In the genomic region with DNA sequence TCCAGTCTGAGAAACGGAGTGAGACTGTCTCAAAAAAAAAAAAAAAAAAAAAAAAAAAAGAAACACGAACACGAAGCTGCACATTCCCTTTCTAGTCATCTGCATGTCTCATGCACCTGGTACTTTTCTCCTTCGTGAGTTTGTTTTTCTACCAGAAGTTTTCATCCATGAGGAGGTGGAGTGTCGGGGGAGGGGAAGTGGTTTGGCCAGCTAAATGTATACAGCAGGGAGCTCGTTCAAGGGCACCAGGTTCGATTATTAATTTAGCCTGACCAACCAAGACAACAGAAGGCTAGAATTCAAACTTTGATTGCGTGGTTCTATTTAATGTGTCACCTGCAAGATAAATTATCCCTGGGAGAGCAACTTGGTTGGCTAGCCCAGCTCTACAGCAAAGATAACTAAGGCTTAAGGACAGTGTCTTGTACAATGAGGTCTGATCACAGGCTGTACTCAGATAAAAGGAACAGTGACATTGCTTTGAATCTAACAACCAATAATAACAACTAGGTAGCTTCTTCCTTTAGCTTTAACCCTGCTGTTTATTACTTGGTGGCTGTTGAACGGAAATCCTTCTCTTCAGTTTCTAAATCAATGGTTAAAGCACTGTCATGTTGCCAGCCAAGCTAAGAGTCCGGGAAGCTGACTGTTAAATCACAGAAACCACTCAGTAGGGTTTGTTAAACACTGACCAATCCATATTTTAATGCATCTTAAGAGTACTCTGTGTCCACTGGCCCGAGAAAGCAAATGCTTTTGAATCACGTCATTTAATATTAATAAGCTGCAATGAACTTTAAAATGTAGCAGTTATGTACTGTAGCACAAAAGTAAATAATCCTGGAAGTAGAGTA, we compare ENCODE assay signal across 29 cellular contexts.
DNase-seq lines count a peak whose midpoint lies in the region; ATAC-seq and TF ChIP-seq lines count a peak whose summit lies in the region.
"Had no signal": no experiment of that assay in that cellular context is flagged by ENCODE, and none has a peak within 500 bp of the region (broad histone marks: within the 10 kb centered on the region; RNA-seq: fewer than 3 reads in every experiment).

No MANE protein-coding gene starts in this region.

- no peak overlapping the region for H3K27ac ChIP-seq in osteoblast (ENCODE audit: low read depth, low read length)
- H3K27ac ChIP-seq in thyroid gland = peak overlapping the region; percentile 72 to 83 (median 80)
- H3K27ac ChIP-seq: RWPE1, SK-N-MC had no signal

- WGBS in thyroid gland, 2 donors = 32 to 44% methylated on average over 12 of the region's 12 CpGs

- no peaks in the 10 kb centered on the region for H3K9me3 ChIP-seq in osteoblast (ENCODE audit: low read depth, low read length)
- no peaks in the 10 kb centered on the region for H3K9me3 ChIP-seq in thyroid gland
- H3K9me3 ChIP-seq: right atrium auricular region had no signal

- intact Hi-C loops in thyroid gland (cut with DNase I) = no loop called here

- no peaks in the 10 kb centered on the region for H3K36me3 Mint-ChIP-seq in natural killer cell treated with Interleukin-12 subunit alpha and Interleukin-12 subunit beta and Interleukin-15 and Interleukin-18, amount 100 ng/mL, for 72 hours
- H3K36me3 Mint-ChIP-seq: CD4-positive, CD25-positive, alpha-beta regulatory T cell; stimulated activated effector memory CD8-positive, alpha-beta T cell treated with anti-CD3 and anti-CD28 coated beads, Interleukin-12 subunit alpha, Interleukin-12 subunit beta, amount 100 ng/mL, for 72 hours had no signal

- no peak overlapping the region for H3K27ac Mint-ChIP-seq in natural killer cell treated with Interleukin-12 subunit alpha and Interleukin-12 subunit beta and Interleukin-15 and Interleukin-18, amount 100 ng/mL, for 72 hours
- H3K27ac Mint-ChIP-seq: activated CD8-positive, alpha-beta T cell treated with anti-CD3 and anti-CD28 coated beads for 36 hours; activated T-helper 17 cell treated with anti-CD3 and anti-CD28 coated beads, Interleukin-2, amount 50 U/mL, for 72 hours; CD4-positive, CD25-positive, alpha-beta regulatory T cell; stimulated activated effector memory CD8-positive, alpha-beta T cell treated with anti-CD3 and anti-CD28 coated beads, Interleukin-12 subunit alpha, Interleukin-12 subunit beta, amount 100 ng/mL, for 72 hours had no signal

- ATAC-seq in natural killer cell treated with Interleukin-12 subunit alpha and Interleukin-12 subunit beta and Interleukin-15 and Interleukin-18, amount 100 ng/mL, for 72 hours = no peak
- ATAC-seq: activated CD8-positive, alpha-beta T cell treated with anti-CD3 and anti-CD28 coated beads for 36 hours; activated T-helper 17 cell treated with anti-CD3 and anti-CD28 coated beads, Interleukin-2, amount 50 U/mL, for 72 hours; HepG2; stimulated activated effector memory CD8-positive, alpha-beta T cell treated with anti-CD3 and anti-CD28 coated beads, Interleukin-12 subunit alpha, Interleukin-12 subunit beta, amount 100 ng/mL, for 72 hours had no signal

- H3K4me3 Mint-ChIP-seq in natural killer cell treated with Interleukin-12 subunit alpha and Interleukin-12 subunit beta and Interleukin-15 and Interleukin-18, amount 100 ng/mL, for 72 hours = no peak overlapping the region
- H3K4me3 Mint-ChIP-seq: activated CD8-positive, alpha-beta T cell treated with anti-CD3 and anti-CD28 coated beads for 36 hours; activated T-helper 17 cell treated with anti-CD3 and anti-CD28 coated beads, Interleukin-2, amount 50 U/mL, for 72 hours; CD4-positive, CD25-positive, alpha-beta regulatory T cell; stimulated activated effector memory CD8-positive, alpha-beta T cell treated with anti-CD3 and anti-CD28 coated beads, Interleukin-12 subunit alpha, Interleukin-12 subunit beta, amount 100 ng/mL, for 72 hours had no signal

- peak; percentile 49 for DNase-seq in NCI-H510A treated with DMSO at 0.1 percent for 48 hours (lab: John Stamatoyannopoulos, UW)
- no peak for DNase-seq in NCI-H510A (lab: John Stamatoyannopoulos, UW)
- peak; percentile 31 for DNase-seq in astrocyte of the hippocampus (ENCODE audit: low read depth, low spot score)
- DNase-seq in osteoblast (ENCODE audit: insufficient read length, low spot score, missing footprints) = no peak
- DNase-seq in thyroid gland = peak; percentile 77 to 82
- no peak for DNase-seq in natural killer cell treated with Interleukin-12 subunit alpha and Interleukin-12 subunit beta and Interleukin-15 and Interleukin-18, amount 100 ng/mL, for 72 hours (ENCODE audit: low spot score)
- DNase-seq in DMS153 treated with DMSO at 0.1 percent for 48 hours (lab: John Stamatoyannopoulos, UW; ENCODE audit: unreplicated experiment) = no peak
- no peak for DNase-seq in epidermal melanocyte (ENCODE audit: insufficient read length, low spot score)
- DNase-seq: activated CD4-positive, CD25-positive, alpha-beta regulatory T cell treated with anti-CD3 and anti-CD28 coated beads, Interleukin-2, amount 50 U/mL, for 72 hours; activated CD8-positive, alpha-beta T cell treated with anti-CD3 and anti-CD28 coated beads for 36 hours; activated naive CD4-positive, alpha-beta T cell treated with anti-CD3 and anti-CD28 coated beads, Interleukin-2, amount 50 U/mL, for 16 hours; amniotic stem cell; CD4-positive, CD25-positive, alpha-beta regulatory T cell; effector CD8-positive, alpha-beta T cell; erythroblast; Kasumi-1; mesenchymal stem cell; NCI-H2029; NCI-H2227 treated with DMSO at 0.1 percent for 48 hours; NCI-H748 treated with DMSO at 0.1 percent for 48 hours; nucleus accumbens; stimulated activated CD4-positive, alpha-beta T cell treated with anti-CD3 and anti-CD28 coated beads, Interleukin-12 subunit alpha, Interleukin-12 subunit beta, amount 100 ng/mL, for 4 hours; stimulated activated CD4-positive, alpha-beta T cell treated with anti-CD3 and anti-CD28 coated beads, Interleukin-4, amount 100 ng/mL, for 24 hours had no signal

- no peaks in the 10 kb centered on the region for H3K9me3 Mint-ChIP-seq in natural killer cell treated with Interleukin-12 subunit alpha and Interleukin-12 subunit beta and Interleukin-15 and Interleukin-18, amount 100 ng/mL, for 72 hours
- H3K9me3 Mint-ChIP-seq: activated CD8-positive, alpha-beta T cell treated with anti-CD3 and anti-CD28 coated beads for 36 hours; activated T-helper 17 cell treated with anti-CD3 and anti-CD28 coated beads, Interleukin-2, amount 50 U/mL, for 72 hours; stimulated activated effector memory CD8-positive, alpha-beta T cell treated with anti-CD3 and anti-CD28 coated beads, Interleukin-12 subunit alpha, Interleukin-12 subunit beta, amount 100 ng/mL, for 72 hours had no signal

- H3K27me3 ChIP-seq in osteoblast (ENCODE audit: insufficient read depth, low read length) (no peaks in the 10 kb centered on the region), thyroid gland (no peaks in the 10 kb centered on the region)
- H3K27me3 ChIP-seq: right atrium auricular region had no signal

- H3K4me3 ChIP-seq in osteoblast (ENCODE audit: insufficient read depth, low read length) (no peak overlapping the region), thyroid gland (replicated peaks in 1 of 3) (no peak overlapping the region)
- H3K4me3 ChIP-seq: right atrium auricular region, SK-N-MC had no signal

- H3K4me1 Mint-ChIP-seq in natural killer cell treated with Interleukin-12 subunit alpha and Interleukin-12 subunit beta and Interleukin-15 and Interleukin-18, amount 100 ng/mL, for 72 hours (ENCODE audit: low read depth in 2 of 2) = no peaks in the 10 kb centered on the region
- H3K4me1 Mint-ChIP-seq: activated T-helper 17 cell treated with anti-CD3 and anti-CD28 coated beads, Interleukin-2, amount 50 U/mL, for 72 hours; CD4-positive, CD25-positive, alpha-beta regulatory T cell; stimulated activated effector memory CD8-positive, alpha-beta T cell treated with anti-CD3 and anti-CD28 coated beads, Interleukin-12 subunit alpha, Interleukin-12 subunit beta, amount 100 ng/mL, for 72 hours had no signal

- H3K36me3 ChIP-seq in osteoblast (ENCODE audit: insufficient read depth, low read length) (no peaks in the 10 kb centered on the region), thyroid gland (no peaks in the 10 kb centered on the region)
- H3K36me3 ChIP-seq: right atrium auricular region had no signal

- no peak overlapping the region for H3K4me2 ChIP-seq in osteoblast (ENCODE audit: insufficient read depth, low read length)

- no peaks in the 10 kb centered on the region for H3K79me2 ChIP-seq in osteoblast (ENCODE audit: insufficient read depth, low read length)

- no peaks in the 10 kb centered on the region for H3K27me3 Mint-ChIP-seq in natural killer cell treated with Interleukin-12 subunit alpha and Interleukin-12 subunit beta and Interleukin-15 and Interleukin-18, amount 100 ng/mL, for 72 hours

- TF ChIP-seq CTCF in osteoblast (IDR thresholded peaks at IDR 0.05; ENCODE audit: extremely low read depth, low read depth, low read length) (no peak), thyroid gland (IDR thresholded peaks at IDR 0.05) (no peak)

- no peaks in the 10 kb centered on the region for H4K20me1 ChIP-seq in osteoblast (ENCODE audit: insufficient read depth, low read length)

- H3K4me1 ChIP-seq in osteoblast (ENCODE audit: insufficient read depth, low read length) (no peaks in the 10 kb centered on the region), thyroid gland (peaks cover 26 to 41% of the 10 kb centered on the region in 2 donors)
- H3K4me1 ChIP-seq: right atrium auricular region had no signal

- peak overlapping the region; percentile 14 for H2AFZ ChIP-seq in osteoblast (ENCODE audit: low read length)

- peak in 1 of 2 donors; percentile 51 for TF ChIP-seq POLR2A in thyroid gland (IDR thresholded peaks at IDR 0.05)

Comparison
In these comparisons a context has a peak if more than half of its experiments do, and no peak if none do; other contexts are left out.
1. DNase-seq: peak in NCI-H510A treated with DMSO at 0.1 percent for 48 hours (single experiment), astrocyte of the hippocampus (single experiment) and thyroid gland (2 of 2); none in NCI-H510A (single experiment), osteoblast (single experiment), natural killer cell treated with Interleukin-12 subunit alpha and Interleukin-12 subunit beta and Interleukin-15 and Interleukin-18, amount 100 ng/mL, for 72 hours (single experiment), DMS153 treated with DMSO at 0.1 percent for 48 hours (single experiment) and epidermal melanocyte (single experiment).